8 cellular contexts compared by ENCODE assay signal in genomic region chr9:136400038-136400834, GRCh38. TPM values are rescaled to one million over a fixed set of nuclear protein-coding genes. Genes with fewer than 3 reads are reported as not detected.
DNase-seq lines count a peak whose midpoint lies in the region; ATAC-seq, FAIRE-seq and TF ChIP-seq lines count a peak whose summit lies in the region.

Gene SNAPC4 (minus strand): TSS chr9:136400170. CDS start chr9:136398428, 1,742 bp downstream.

- TF ChIP-seq CTCF in endothelial cell of umbilical vein (IDR thresholded peaks at IDR 0.05; ENCODE audit: extremely low read depth in 1 of 2, insufficient read depth in 1 of 2, low read depth in 1 of 2, low read length in 2 of 2) (peak; percentile 88 to 97), mesothelial cell of epicardium (IDR thresholded peaks at IDR 0.05; ENCODE audit: unreplicated experiment) (peak; percentile 81)

- H3K9me3 ChIP-seq in NT2/D1 (ENCODE audit: insufficient read depth, low read length) = no peaks in the 10 kb centered on the region
- H3K9me3 ChIP-seq in endothelial cell of umbilical vein (replicated peaks; ENCODE audit: control insufficient read depth, insufficient read depth, low read length) = no peaks in the 10 kb centered on the region

- peak within 1 kb of the TSS; percentile 67 for H2AFZ ChIP-seq in endothelial cell of umbilical vein (ENCODE audit: low read depth, low read length)

- peak within 1 kb of the TSS; percentile 86 for H3K4me3 Mint-ChIP-seq in mesothelial cell of epicardium

- H3K27me3 ChIP-seq in NT2/D1 (ENCODE audit: insufficient read depth, insufficient read length) (no peaks in the 10 kb centered on the region), endothelial cell of umbilical vein (ENCODE audit: control insufficient read depth in 2 of 2, insufficient read depth in 2 of 2, low read length in 2 of 2) (no peaks in the 10 kb centered on the region)

- peak; percentile 91 for FAIRE-seq in endothelial cell of umbilical vein (lab: Jason Lieb, UNC)

- H3K9me3 Mint-ChIP-seq in mesothelial cell of epicardium = no peaks in the 10 kb centered on the region

- TF ChIP-seq POLR2A in endothelial cell of umbilical vein (IDR thresholded peaks at IDR 0.05; ENCODE audit: low read depth, low read length) = peak; percentile 90

- H4K20me1 ChIP-seq in endothelial cell of umbilical vein (replicated peaks; ENCODE audit: control insufficient read depth, extremely low read depth, insufficient read depth, low read length) = no peaks in the 10 kb centered on the region

- CTCF ChIA-PET in endothelial cell of umbilical vein (lab: Charles Lee) = interaction anchor here (1.1 to 2.9 kb wide), 9 partner anchors 10 to 231 kb away, joined by 3 to 22 read pairs (median 6); partner anchors contain the start of genes DNLZ, ENTR1 and PMPCA

- peak within 1 kb of the TSS; percentile 89 for H3K27ac Mint-ChIP-seq in mesothelial cell of epicardium

- H3K27ac ChIP-seq in endothelial cell of umbilical vein (ENCODE audit: insufficient read depth, low read depth, low read length) = peak within 1 kb of the TSS; percentile 27

- no peaks in the 10 kb centered on the region for H3K9me1 ChIP-seq in endothelial cell of umbilical vein (replicated peaks; ENCODE audit: control insufficient read depth, extremely low read depth, insufficient read depth, low read length)

- H3K36me3 ChIP-seq in NT2/D1 (ENCODE audit: insufficient read depth, insufficient read length, low read length) (peaks cover 79% of the 10 kb centered on the region), endothelial cell of umbilical vein (ENCODE audit: control insufficient read depth in 2 of 2, extremely low read depth in 1 of 2, insufficient read depth in 2 of 2, low read length in 2 of 2) (peaks cover 4 to 38% of the 10 kb centered on the region in 2 experiments)

- H3K79me2 ChIP-seq in endothelial cell of umbilical vein (ENCODE audit: control insufficient read depth, insufficient read depth, low read length) = peaks cover 22% of the 10 kb centered on the region

- peak; percentile 48 for ATAC-seq in GM19438 (IDR thresholded peaks at IDR 0.05; ENCODE audit: low read depth, unreplicated experiment)

- peak within 1 kb of the TSS; percentile 95 for H3K4me3 ChIP-seq in NT2/D1 (ENCODE audit: insufficient read length, low read depth)
- peak within 1 kb of the TSS; percentile 55 to 96 (median 62) for H3K4me3 ChIP-seq in endothelial cell of umbilical vein (replicated peaks in 1 of 3; ENCODE audit: insufficient read depth in 1 of 3, low read depth in 1 of 3, low read length in 3 of 3)

- H3K36me3 Mint-ChIP-seq in mesothelial cell of epicardium = peaks cover 13% of the 10 kb centered on the region

- no peaks in the 10 kb centered on the region for H3K27me3 Mint-ChIP-seq in mesothelial cell of epicardium (ENCODE audit: low read depth)

- no TSS peak for BruUV-seq in endothelial cell of umbilical vein (replicated peaks; lab: Mats Ljungman, UMichigan)

- H3K4me1 ChIP-seq in NT2/D1 (ENCODE audit: insufficient read depth, insufficient read length) (peaks cover 15% of the 10 kb centered on the region), endothelial cell of umbilical vein (ENCODE audit: control insufficient read depth, extremely low read depth, insufficient read depth, low read length) (peaks cover 10% of the 10 kb centered on the region)

- peak within 1 kb of the TSS; percentile 99 for H3K9ac ChIP-seq in NT2/D1 (ENCODE audit: insufficient read length, low read depth)
- peak within 1 kb of the TSS; percentile 70 for H3K9ac ChIP-seq in endothelial cell of umbilical vein (replicated peaks; ENCODE audit: extremely low read depth, insufficient read depth, low read length)

- POLR2A ChIA-PET in endothelial cell of umbilical vein (lab: Charles Lee) = no interaction called here

- DNase-seq in CD1c-positive myeloid dendritic cell (ENCODE audit: extremely low spot score) (peak; percentile 95), HPDE6-E6E7 (ENCODE audit: extremely low spot score) (peak; percentile 89), NT2/D1 (ENCODE audit: low read depth, low spot score) (peak; percentile 86), endothelial cell of umbilical vein (ENCODE audit: low read depth, low spot score) (peak; percentile 82), mesothelial cell of epicardium (ENCODE audit: low spot score in 2 of 2, unreplicated experiment in 2 of 2) (peak; percentile 81 to 92)
- DNase-seq in activated CD8-positive, alpha-beta memory T cell treated with anti-CD3 and anti-CD28 coated beads for 48 hours (ENCODE audit: low read depth in 2 of 3, low spot score in 2 of 3) = peak; percentile 67 to 74 (median 74)
- peak; percentile 76 for DNase-seq in stimulated activated CD8-positive, alpha-beta memory T cell treated with anti-CD3 and anti-CD28 coated beads, Interleukin-15, amount 100 ng/mL, for 24 hours (ENCODE audit: low read depth)

- dilution Hi-C loops in endothelial cell of umbilical vein (cut with MboI; ENCODE audit: extremely low pct_ligation_motif_present, low sequenced_read_pairs) = no loop called here

- peak within 1 kb of the TSS; percentile 64 for H3K4me2 ChIP-seq in endothelial cell of umbilical vein (ENCODE audit: insufficient read depth, low read length)

- H3K4me1 Mint-ChIP-seq in mesothelial cell of epicardium = peaks cover 14% of the 10 kb centered on the region

- intact Hi-C loops in endothelial cell of umbilical vein (cut with micrococcal nuclease) = loop anchor here (1.0 kb wide), 4 partner anchors 10 to 88 kb away; partner anchors contain the start of genes DNLZ, ENTR1 and PMPCA

TF ChIP-seq in endothelial cell of umbilical vein, 7 proteins besides CTCF, POLR2A, EP300 and RAD21:
- peak; percentile 79 for TF ChIP-seq POLR2AphosphoS5 (IDR thresholded peaks at IDR 0.05; ENCODE audit: insufficient read depth, low read depth, low read length)
- no peak for TF ChIP-seq MAX (IDR thresholded peaks at IDR 0.05; ENCODE audit: insufficient read depth, insufficient read length)

RNA-seq across cellular contexts. Expression of gene SNAPC4, which starts in this region (rescaled TPM):
- total RNA-seq in endothelial cell of umbilical vein (14.7 and 17.5 TPM in 2 replicates), mesothelial cell of epicardium (18.2 to 19.3 TPM (median 18.2 TPM) in 3 replicates)
- polyA plus RNA-seq in endothelial cell of umbilical vein = 6.7 and 8.4 TPM in 2 replicates
- 3.6 and 4.5 TPM in 2 replicates for polyA plus RNA-seq in endothelial cell of umbilical vein (2011; cell fraction: cytosol; rRNA removed)
- polyA plus RNA-seq in endothelial cell of umbilical vein (2011; cell fraction: nucleus; rRNA removed) = 35.6 and 37.7 TPM in 2 replicates
- 11.7 and 14.4 TPM in 2 replicates for polyA plus RNA-seq in endothelial cell of umbilical vein (2012)
- polyA minus RNA-seq in endothelial cell of umbilical vein = 4.2 and 6.7 TPM in 2 replicates
- polyA minus RNA-seq in endothelial cell of umbilical vein (2011; cell fraction: cytosol; rRNA and poly(A)+ RNA removed) = 5.0 TPM
- 5.9 and 10.7 TPM in 2 replicates for polyA minus RNA-seq in endothelial cell of umbilical vein (2011; cell fraction: nucleus; rRNA and poly(A)+ RNA removed)

Comparison
In these comparisons a context has a peak if more than half of its experiments do, and no peak if none do; other contexts are left out.
1. Peak in every context shown above with its lines: DNase-seq, ATAC-seq, H3K4me3 ChIP-seq and H3K27ac ChIP-seq.